ENCODE assay signal across 10 cellular contexts in the genomic region with DNA sequence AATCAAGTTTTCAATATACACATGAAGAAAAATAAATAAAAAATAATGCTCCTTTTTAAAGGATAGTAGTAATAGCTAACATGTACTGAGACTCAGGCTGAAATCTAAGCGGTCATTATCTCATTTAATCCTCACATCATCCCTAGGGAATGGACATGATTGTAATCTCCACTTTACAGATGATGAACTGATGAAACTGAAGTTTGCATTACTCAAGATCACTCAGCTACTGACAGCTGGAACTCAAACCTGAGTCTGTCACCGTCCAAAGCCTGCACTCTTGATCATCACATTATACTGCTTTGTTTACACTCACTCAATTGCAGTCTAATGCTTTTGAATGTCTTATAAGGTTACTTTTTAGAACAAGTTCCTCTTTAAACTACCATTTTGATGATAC. TPM values are rescaled to one million over a fixed set of nuclear protein-coding genes. Genes with fewer than 3 reads are reported as not detected.
DNase-seq lines count a peak whose midpoint lies in the region; ATAC-seq and TF ChIP-seq lines count a peak whose summit lies in the region.
"Had no signal": no experiment of that assay in that cellular context is flagged by ENCODE, and none has a peak within 500 bp of the region (broad histone marks: within the 10 kb centered on the region; RNA-seq: fewer than 3 reads in every experiment).

No MANE protein-coding gene starts in this region.

- H3K27me3 Mint-ChIP-seq in CD4-positive, alpha-beta T cell = no peaks in the 10 kb centered on the region
- no peaks in the 10 kb centered on the region for H3K27me3 Mint-ChIP-seq in neural crest cell (ENCODE audit: low read depth)
- H3K27me3 Mint-ChIP-seq in natural killer cell (ENCODE audit: low read depth in 2 of 2) = no peaks in the 10 kb centered on the region

- TF ChIP-seq CTCF in CD4-positive, alpha-beta T cell (IDR thresholded peaks at IDR 0.05) = no peak
- TF ChIP-seq CTCF in Loucy (conservative IDR thresholded peaks at IDR 0.05; ENCODE audit: low read length) (no peak), mammary epithelial cell (conservative IDR thresholded peaks at IDR 0.05 in 1 of 2, IDR thresholded peaks at IDR 0.05 in 1 of 2; ENCODE audit: extremely low read depth in 1 of 2, insufficient read depth in 1 of 2, low read depth in 1 of 2, low read length in 2 of 2) (no peak), neural crest cell (conservative IDR thresholded peaks at IDR 0.05) (no peak), natural killer cell (IDR thresholded peaks at IDR 0.05) (no peak)

- 71% methylated on average over 2 of the region's 2 CpGs for WGBS in mammary epithelial cell (ENCODE audit: low coverage, missing lambda C conversion rate)

- no peak for DNase-seq in CD4-positive, alpha-beta T cell
- DNase-seq in mammary epithelial cell (peak; percentile 27), neural crest cell (ENCODE audit: low read depth, low spot score) (no peak), natural killer cell (no peak), HCEC 1CT (no peak)
- DNase-seq: activated effector memory CD4-positive, alpha-beta T cell treated with Interleukin-2 at 50 U/mL for 16 hours had no signal

- dilution Hi-C loops in mammary epithelial cell (cut with HindIII; ENCODE audit: low sequenced_read_pairs) = loop anchor here (5.0 kb wide), 2 partner anchors 33 to 67 kb away; no protein-coding TSS in a partner anchor

- peak overlapping the region; percentile 93 for H3K4me3 Mint-ChIP-seq in CD4-positive, alpha-beta T cell
- H3K4me3 Mint-ChIP-seq in neural crest cell (peak overlapping the region; percentile 96), natural killer cell (no peak overlapping the region)

- peaks cover 67% of the 10 kb centered on the region for H4K20me1 ChIP-seq in Loucy (ENCODE audit: insufficient read depth, low read length, poor library complexity, severe bottlenecking)
- peaks cover 2% of the 10 kb centered on the region for H4K20me1 ChIP-seq in mammary epithelial cell (ENCODE audit: insufficient read depth, low read length)

- H3K9me2 ChIP-seq in Loucy (replicated peaks; ENCODE audit: low read depth, low read length) = no peaks in the 10 kb centered on the region

- peak overlapping the region; percentile 96 for H3K4me2 ChIP-seq in Loucy (ENCODE audit: low read depth, low read length, poor library complexity, severe bottlenecking)
- H3K4me2 ChIP-seq in mammary epithelial cell (ENCODE audit: insufficient read depth, low read depth, low read length) = peak overlapping the region; percentile 85

- peaks cover 4% of the 10 kb centered on the region for H3K36me3 Mint-ChIP-seq in CD4-positive, alpha-beta T cell (ENCODE audit: low read depth)
- no peaks in the 10 kb centered on the region for H3K36me3 Mint-ChIP-seq in neural crest cell (ENCODE audit: low read depth)
- no peaks in the 10 kb centered on the region for H3K36me3 Mint-ChIP-seq in natural killer cell

- H3K27ac ChIP-seq in CD4-positive, alpha-beta T cell (ENCODE audit: low read depth, low read length) = no peak overlapping the region
- H3K27ac ChIP-seq in mammary epithelial cell (ENCODE audit: insufficient read depth, low read depth, low read length) = peak overlapping the region; percentile 5
- H3K27ac ChIP-seq: KMS-11 had no signal

- POLR2A ChIA-PET in CD4-positive, alpha-beta T cell (lab: Charles Lee) = no interaction called here

- H3K4me1 ChIP-seq in Loucy (ENCODE audit: insufficient read depth, low read length, poor library complexity, severe bottlenecking) (peaks cover 56% of the 10 kb centered on the region), mammary epithelial cell (ENCODE audit: insufficient read depth, low read length) (peaks cover 45% of the 10 kb centered on the region)

- ATAC-seq in CD4-positive, alpha-beta T cell (ENCODE audit: poor library complexity) = no peak
- ATAC-seq in natural killer cell (no peak), HG03439 (IDR thresholded peaks at IDR 0.05; ENCODE audit: unreplicated experiment) (no peak), GM19351 (IDR thresholded peaks at IDR 0.05; ENCODE audit: unreplicated experiment) (no peak)

- H3K4me3 ChIP-seq in Loucy (ENCODE audit: low read length, poor library complexity, severe bottlenecking) (peak overlapping the region; percentile 72), mammary epithelial cell (replicated peaks in 1 of 3; ENCODE audit: insufficient read depth in 1 of 3, low read depth in 2 of 3, low read length in 3 of 3) (peak overlapping the region in 1 of 3 experiments; percentile 10)

- H3K27ac Mint-ChIP-seq in CD4-positive, alpha-beta T cell = no peak overlapping the region
- H3K27ac Mint-ChIP-seq in neural crest cell (ENCODE audit: unreplicated experiment) (no peak overlapping the region), natural killer cell (peak overlapping the region in 1 of 2 donors; percentile 92)

- no TSS peak for BruUV-seq in mammary epithelial cell (replicated peaks; lab: Mats Ljungman, UMichigan)

- H3F3A ChIP-seq in Loucy (ENCODE audit: low read depth) = no peaks in the 10 kb centered on the region

- no peaks in the 10 kb centered on the region for H3K9me3 ChIP-seq in CD4-positive, alpha-beta T cell (ENCODE audit: control insufficient read depth, low read length)
- no peaks in the 10 kb centered on the region for H3K9me3 ChIP-seq in Loucy (ENCODE audit: insufficient read depth, low read depth, low read length)
- no peaks in the 10 kb centered on the region for H3K9me3 ChIP-seq in mammary epithelial cell (replicated peaks; ENCODE audit: insufficient read depth, low read length)

- H3K79me2 ChIP-seq in Loucy (ENCODE audit: insufficient read depth, low read length) = peaks cover 76% of the 10 kb centered on the region
- H3K79me2 ChIP-seq in mammary epithelial cell (ENCODE audit: insufficient read depth, low read length) = peaks cover 80% of the 10 kb centered on the region

- CTCF ChIA-PET in CD4-positive, alpha-beta T cell (lab: Charles Lee) = no interaction called here
- CTCF ChIA-PET in mammary epithelial cell (lab: Charles Lee; ENCODE audit: low non-redundant PET) = no interaction called here

- H3K27me3 ChIP-seq in CD4-positive, alpha-beta T cell (ENCODE audit: control insufficient read depth, insufficient read depth, low read length) = no peaks in the 10 kb centered on the region
- H3K27me3 ChIP-seq in Loucy (ENCODE audit: insufficient read depth, low read length, poor library complexity, severe bottlenecking) = no peaks in the 10 kb centered on the region
- no peaks in the 10 kb centered on the region for H3K27me3 ChIP-seq in mammary epithelial cell (ENCODE audit: insufficient read depth, low read length)

- intact Hi-C loops in CD4-positive, alpha-beta T cell (cut with DNase I, micrococcal nuclease) = loop anchor here (5.0 to 10.0 kb wide), 8 partner anchors 575 to 1515 kb away; a partner anchor contains a TSS
- intact Hi-C loops in mammary epithelial cell (cut with micrococcal nuclease) = loop anchor here (1.0 to 5.0 kb wide), 2 partner anchors 28 to 53 kb away; no protein-coding TSS in a partner anchor
- intact Hi-C loops in natural killer cell (cut with micrococcal nuclease) = no loop called here

- no peak overlapping the region for H2AFZ ChIP-seq in Loucy (ENCODE audit: low read length)
- no peak overlapping the region for H2AFZ ChIP-seq in mammary epithelial cell (ENCODE audit: low read depth, low read length)

- no peaks in the 10 kb centered on the region for H3K9me3 Mint-ChIP-seq in CD4-positive, alpha-beta T cell
- no peaks in the 10 kb centered on the region for H3K9me3 Mint-ChIP-seq in neural crest cell
- no peaks in the 10 kb centered on the region for H3K9me3 Mint-ChIP-seq in natural killer cell

- peak overlapping the region; percentile 82 for H3K9ac ChIP-seq in Loucy (ENCODE audit: low read depth, low read length, poor library complexity, severe bottlenecking)
- H3K9ac ChIP-seq in mammary epithelial cell (ENCODE audit: insufficient read depth, low read length) = no peak overlapping the region
- H3K9ac ChIP-seq: KMS-11 had no signal

- no peaks in the 10 kb centered on the region for H3K36me3 ChIP-seq in Loucy (ENCODE audit: insufficient read depth, low read length)
- no peaks in the 10 kb centered on the region for H3K36me3 ChIP-seq in mammary epithelial cell (ENCODE audit: insufficient read depth, low read length)

- peaks cover 66% of the 10 kb centered on the region for H3K4me1 Mint-ChIP-seq in CD4-positive, alpha-beta T cell (ENCODE audit: low read depth)
- H3K4me1 Mint-ChIP-seq in neural crest cell = peaks cover 43% of the 10 kb centered on the region
- H3K4me1 Mint-ChIP-seq in natural killer cell = peaks cover 49 to 54% of the 10 kb centered on the region in 2 donors

- in situ Hi-C loops in mammary epithelial cell (cut with MboI; ENCODE audit: low sequenced_read_pairs in 2 of 2) = loop anchor here in 1 of 2 donors (10.0 kb wide), 1 partner anchor 55 kb away; no protein-coding TSS in a partner anchor

RNA-seq across cellular contexts. Expression of a gene that starts 3.2 kb away (rescaled TPM):
- 10 to 100 TPM in 1 of 2 experiments, 1 to 10 TPM in 1; 9.3 to 13.5 TPM for total RNA-seq in CD4-positive, alpha-beta T cell
- total RNA-seq in mammary epithelial cell (100 to 1,000 TPM; 118 to 143 TPM), neural crest cell (51.0 and 54.9 TPM in 2 replicates), natural killer cell (10 to 100 TPM; 37.9 to 46.9 (median 46.4) TPM)
- polyA plus RNA-seq in mammary epithelial cell = 206 TPM
- 246 TPM for polyA minus RNA-seq in mammary epithelial cell

RNA-seq across cellular contexts. Expression of a gene that starts 54.2 kb away (rescaled TPM):
- not detected for total RNA-seq in CD4-positive, alpha-beta T cell
- total RNA-seq in mammary epithelial cell = 100 to 1,000 TPM in 1 of 2 donors, 10 to 100 TPM in 1; 50.5 to 110 TPM
- polyA plus RNA-seq in mammary epithelial cell = 128 TPM
- 224 TPM for polyA minus RNA-seq in mammary epithelial cell
- total RNA-seq in neural crest cell = 184 and 199 TPM in 2 replicates
- total RNA-seq in natural killer cell = not detected

Comparison
In these comparisons a context has a peak if more than half of its experiments do, and no peak if none do; other contexts are left out.
1. RNA of a gene that starts 54.2 kb away (total RNA-seq): 184 to 199 TPM in neural crest cell and 50.5 to 110 TPM in mammary epithelial cell; not detected in CD4-positive, alpha-beta T cell and not detected in natural killer cell; every median in the first group is over 10 times any median in the second.